8 cellular contexts compared by ENCODE assay signal in the genomic region with DNA sequence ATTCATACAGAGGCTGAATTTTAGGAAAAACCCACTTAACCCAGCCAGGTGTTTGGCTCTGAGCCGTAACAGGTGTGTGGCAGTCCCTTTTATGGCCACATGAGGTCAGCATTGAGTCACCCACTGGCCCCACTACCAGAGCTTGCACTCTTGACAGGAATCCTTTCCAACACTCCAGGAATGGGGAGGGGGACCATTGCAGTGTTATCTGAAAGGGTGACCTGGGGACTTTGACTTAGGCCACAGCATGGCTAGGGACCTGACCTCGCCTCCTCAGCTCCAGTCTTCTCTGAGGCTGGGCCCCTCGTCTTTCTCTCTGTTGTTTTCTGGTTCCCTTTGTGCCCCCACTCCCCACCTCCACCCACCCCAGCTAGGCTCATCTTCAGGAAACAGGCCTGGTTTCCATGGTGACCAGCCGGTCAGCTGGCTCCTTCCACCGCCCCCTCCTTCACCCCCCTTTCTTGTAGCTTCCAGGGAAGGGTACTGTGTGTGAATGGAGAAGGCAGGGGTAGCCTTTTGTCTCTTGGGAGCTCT. TPM values are rescaled to one million over a fixed set of nuclear protein-coding genes. Genes with fewer than 3 reads are reported as not detected.
A peak's percentile ranks its signal among the peaks of the same experiment; 100 is the strongest.
DNase-seq lines count a peak whose midpoint lies in the region; ATAC-seq, FAIRE-seq and TF ChIP-seq lines count a peak whose summit lies in the region.

No MANE protein-coding gene starts in this region.

- H3K9me3 Mint-ChIP-seq in progenitor cell of endocrine pancreas (ENCODE audit: low read depth), result no peaks in the 10 kb centered on the region

- no peaks in the 10 kb centered on the region for H3K36me3 Mint-ChIP-seq in progenitor cell of endocrine pancreas (ENCODE audit: insufficient read depth)

- H3K4me1 Mint-ChIP-seq in progenitor cell of endocrine pancreas (ENCODE audit: low read depth), result peaks cover 14% of the 10 kb centered on the region

- H3K4me3 ChIP-seq in BJ (ENCODE audit: low read depth, low read length), result no peak overlapping the region
- no peak overlapping the region for H3K4me3 ChIP-seq in fibroblast of the aortic adventitia (ENCODE audit: low read depth, low read length)

- CTCF ChIA-PET in BJ (lab: Yijun Ruan, JAX), result interaction anchor here (0.6 to 8.7 kb wide), 40 partner anchors 10 to 1048 kb away, joined by 3 to 138 read pairs (median 4); a partner anchor contains a TSS

- ATAC-seq in GM18505 (IDR thresholded peaks at IDR 0.05; ENCODE audit: unreplicated experiment), result no peak

- H3K36me3 ChIP-seq in BJ (ENCODE audit: control insufficient read depth, insufficient read depth, low read length), result no peaks in the 10 kb centered on the region

- FAIRE-seq in GM19239 (lab: Jason Lieb, UNC), result peak; percentile 91

- no peak for TF ChIP-seq POLR2A in GM18505 (IDR thresholded peaks at IDR 0.05; ENCODE audit: borderline replicate concordance, extremely low read depth, insufficient read depth, insufficient read length)

- H3K4me3 Mint-ChIP-seq in progenitor cell of endocrine pancreas (ENCODE audit: low read depth), result peak overlapping the region; percentile 35

- TF ChIP-seq CTCF in BJ (IDR thresholded peaks at IDR 0.05; ENCODE audit: insufficient read depth, low read depth, low read length) (peak; percentile 95), fibroblast of the aortic adventitia (IDR thresholded peaks at IDR 0.05; ENCODE audit: insufficient read depth, low read length) (peak; percentile 98), progenitor cell of endocrine pancreas (IDR thresholded peaks at IDR 0.05; ENCODE audit: unreplicated experiment) (peak; percentile 93)

- H3K27me3 ChIP-seq in BJ (ENCODE audit: control insufficient read depth, insufficient read depth, low read length), result peaks cover 39% of the 10 kb centered on the region

- POLR2A ChIA-PET in BJ (lab: Charles Lee), result no interaction called here

- peaks cover 44% of the 10 kb centered on the region for H3K27me3 Mint-ChIP-seq in progenitor cell of endocrine pancreas

- DNase-seq in BJ (ENCODE audit: low read depth) (no peak), GM19239 (ENCODE audit: insufficient read length, low spot score) (no peak), NCI-H748 (lab: John Stamatoyannopoulos, UW; ENCODE audit: unreplicated experiment) (peak; percentile 80), activated T-cell treated with anti-CD3 and anti-CD28 coated beads for 48 hours (ENCODE audit: low read depth) (peak; percentile 51), fibroblast of the aortic adventitia (ENCODE audit: low read depth) (peak; percentile 52), progenitor cell of endocrine pancreas (ENCODE audit: low spot score, unreplicated experiment) (peak; percentile 66), putamen (ENCODE audit: low spot score) (no peak)

- H3K27ac Mint-ChIP-seq in progenitor cell of endocrine pancreas, result no peak overlapping the region

RNA-seq across cellular contexts. Expression of a gene that starts 2.1 kb away (rescaled TPM):
- polyA plus RNA-seq in BJ (2011; rRNA removed), result not detected in 2 replicates
- polyA minus RNA-seq in BJ (2011; rRNA and poly(A)+ RNA removed), result not detected in 2 replicates
- total RNA-seq in fibroblast of the aortic adventitia (ENCODE audit: low replicate concordance) (not detected in 2 replicates), progenitor cell of endocrine pancreas (3.5 and 4.7 TPM in 2 replicates)

RNA-seq across cellular contexts. Expression of a gene that starts 2.8 kb away (rescaled TPM):
- 6.2 and 8.0 TPM in 2 replicates for polyA plus RNA-seq in BJ (2011; rRNA removed)
- polyA minus RNA-seq in BJ (2011; rRNA and poly(A)+ RNA removed), result 2.7 and 4.6 TPM in 2 replicates
- total RNA-seq in fibroblast of the aortic adventitia (ENCODE audit: low replicate concordance) (5.4 and 74.7 TPM in 2 replicates), progenitor cell of endocrine pancreas (7.1 TPM in 2 replicates)

RNA-seq across cellular contexts. Expression of a gene that starts 10.8 kb away (rescaled TPM):
- 104 and 145 TPM in 2 replicates for polyA plus RNA-seq in BJ (2011; rRNA removed)
- polyA minus RNA-seq in BJ (2011; rRNA and poly(A)+ RNA removed), result 36.7 and 58.8 TPM in 2 replicates
- total RNA-seq in fibroblast of the aortic adventitia (ENCODE audit: low replicate concordance), result 56.4 and 60.8 TPM in 2 replicates
- total RNA-seq in progenitor cell of endocrine pancreas, result 45.9 and 50.3 TPM in 2 replicates

RNA-seq across cellular contexts. Expression of a gene that starts 21.3 kb away (rescaled TPM):
- 578 and 615 TPM in 2 replicates for polyA plus RNA-seq in BJ (2011; rRNA removed)
- 293 and 453 TPM in 2 replicates for polyA minus RNA-seq in BJ (2011; rRNA and poly(A)+ RNA removed)
- 797 and 832 TPM in 2 replicates for total RNA-seq in fibroblast of the aortic adventitia (ENCODE audit: low replicate concordance)
- total RNA-seq in progenitor cell of endocrine pancreas, result 1,214 and 1,216 TPM in 2 replicates

RNA-seq across cellular contexts. Expression of a gene that starts 44.8 kb away (rescaled TPM):
- polyA plus RNA-seq in BJ (2011; rRNA removed), result 25.7 and 34.1 TPM in 2 replicates
- polyA minus RNA-seq in BJ (2011; rRNA and poly(A)+ RNA removed), result 18.4 and 32.0 TPM in 2 replicates
- total RNA-seq in fibroblast of the aortic adventitia (ENCODE audit: low replicate concordance) (5.2 and 23.6 TPM in 2 replicates), progenitor cell of endocrine pancreas (24.1 and 26.2 TPM in 2 replicates)

Comparison
In these comparisons a context has a peak if more than half of its experiments do, and no peak if none do; other contexts are left out.
1. DNase-seq: peak in NCI-H748 (single experiment), activated T-cell treated with anti-CD3 and anti-CD28 coated beads for 48 hours (single experiment), fibroblast of the aortic adventitia (single experiment) and progenitor cell of endocrine pancreas (single experiment); none in BJ (single experiment), GM19239 (single experiment) and putamen (single experiment).
2. Peak in every context shown above with its lines, with median percentiles within 50 percentile points of each other: CTCF ChIP-seq.